ENCODE assay signal across 7 cellular contexts in the genomic region with DNA sequence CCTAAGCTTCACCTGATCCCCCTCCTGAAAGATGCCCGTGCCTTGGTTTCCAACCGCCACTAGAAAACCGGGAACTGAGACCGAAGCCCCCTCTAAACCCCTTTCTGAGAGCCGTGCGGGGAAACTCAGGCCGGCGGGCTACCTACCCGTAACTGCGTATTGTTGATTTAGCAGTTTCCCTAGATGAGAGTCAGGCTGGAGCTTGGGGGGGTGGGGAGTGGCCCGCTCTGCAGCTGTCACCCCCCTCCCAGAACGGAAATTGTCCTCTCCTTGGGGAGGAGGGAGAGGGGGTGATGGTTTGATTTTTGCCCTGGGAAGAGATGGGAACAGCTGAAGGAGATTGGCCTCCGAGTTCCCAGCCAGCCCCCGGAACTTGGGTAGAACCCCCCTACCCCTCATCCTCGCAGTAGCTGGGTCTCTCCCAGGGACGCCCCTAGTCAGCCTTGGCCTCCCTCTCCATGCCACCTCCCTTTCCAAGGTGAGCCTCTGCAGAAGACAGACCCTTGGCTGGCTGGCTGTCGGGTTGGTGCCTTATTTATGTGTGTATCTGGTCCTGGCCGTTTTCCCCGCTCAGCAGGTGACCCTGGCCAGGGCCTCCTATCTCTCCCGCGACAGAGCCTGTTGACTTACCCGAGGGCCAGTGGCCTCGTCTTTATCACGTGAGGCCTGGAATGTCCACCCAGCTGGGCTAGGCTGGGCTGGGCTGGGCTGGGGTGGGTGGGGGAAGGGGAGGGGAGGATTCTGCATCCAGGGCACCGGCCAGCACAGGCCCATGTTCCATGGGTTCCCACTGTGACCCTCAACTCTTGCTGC. TPM values are rescaled to one million over a fixed set of nuclear protein-coding genes. Genes with fewer than 3 reads are reported as not detected.
DNase-seq lines count a peak whose midpoint lies in the region; ATAC-seq and TF ChIP-seq lines count a peak whose summit lies in the region.

No MANE protein-coding gene starts in this region.

- no peaks in the 10 kb centered on the region for H3K36me3 Mint-ChIP-seq in activated naive CD8-positive, alpha-beta T cell treated with anti-CD3 and anti-CD28 coated beads for 36 hours

- 5 to 6% (median 5%) methylated on average over 25 of the region's 25 CpGs for WGBS in psoas muscle, 3 donors

- no peaks in the 10 kb centered on the region for H3K9me3 Mint-ChIP-seq in activated naive CD8-positive, alpha-beta T cell treated with anti-CD3 and anti-CD28 coated beads for 36 hours

- no peak overlapping the region for H3K27ac Mint-ChIP-seq in activated naive CD8-positive, alpha-beta T cell treated with anti-CD3 and anti-CD28 coated beads for 36 hours

- TF ChIP-seq CTCF in right atrium auricular region (IDR thresholded peaks at IDR 0.05) (no peak), psoas muscle (IDR thresholded peaks at IDR 0.05) (no peak)

- peaks cover 73% of the 10 kb centered on the region for H3K27me3 Mint-ChIP-seq in activated naive CD8-positive, alpha-beta T cell treated with anti-CD3 and anti-CD28 coated beads for 36 hours

- H3K36me3 ChIP-seq in right atrium auricular region (no peaks in the 10 kb centered on the region), psoas muscle (ENCODE audit: insufficient read depth in 1 of 2, low read depth in 1 of 2) (no peaks in the 10 kb centered on the region)

- intact Hi-C loops in psoas muscle (cut with DNase I) = loop anchor here in 1 of 2 donors (2.0 kb wide), 1 partner anchor 16 kb away; no protein-coding TSS in a partner anchor

- peaks cover 0 to 80% of the 10 kb centered on the region in 2 donors for H3K4me1 ChIP-seq in right atrium auricular region
- H3K4me1 ChIP-seq in psoas muscle = peaks cover 47% of the 10 kb centered on the region

- H3K4me3 ChIP-seq in right atrium auricular region = peak overlapping the region; percentile 94 to 98
- peak overlapping the region; percentile 99 for H3K4me3 ChIP-seq in psoas muscle

- peak overlapping the region; percentile 50 for H3K4me3 Mint-ChIP-seq in activated naive CD8-positive, alpha-beta T cell treated with anti-CD3 and anti-CD28 coated beads for 36 hours

- H3K9me3 ChIP-seq in right atrium auricular region (no peaks in the 10 kb centered on the region), psoas muscle (no peaks in the 10 kb centered on the region)

- H3K4me1 Mint-ChIP-seq in activated naive CD8-positive, alpha-beta T cell treated with anti-CD3 and anti-CD28 coated beads for 36 hours = peaks cover 43% of the 10 kb centered on the region

- H3K27me3 ChIP-seq in right atrium auricular region (no peaks in the 10 kb centered on the region), psoas muscle (ENCODE audit: insufficient read depth in 3 of 3, low read length in 2 of 3) (no peaks in the 10 kb centered on the region)

- H3K27ac ChIP-seq in right atrium auricular region (peak overlapping the region; percentile 94 to 97), psoas muscle (peak overlapping the region; percentile 98)

- DNase-seq in HK-2 (ENCODE audit: unreplicated experiment) = peak; percentile 55
- DNase-seq in activated naive CD8-positive, alpha-beta T cell treated with anti-CD3 and anti-CD28 coated beads for 36 hours = no peak
- peak; percentile 83 for DNase-seq in right atrium auricular region (ENCODE audit: low spot score)
- peak; percentile 59 to 87 for DNase-seq in psoas muscle
- DNase-seq in D341Med (ENCODE audit: low spot score) = no peak
- DNase-seq in NCI-H524 treated with DMSO at 0.1 percent for 48 hours (lab: John Stamatoyannopoulos, UW) = no peak
- no peak for DNase-seq in GF-D8 (lab: John Stamatoyannopoulos, UW)

- ATAC-seq in psoas muscle = peak; percentile 45 to 65 (median 60)

RNA-seq across cellular contexts. Expression of a gene that starts 2.7 kb away (rescaled TPM):
- total RNA-seq in activated naive CD8-positive, alpha-beta T cell treated with anti-CD3 and anti-CD28 coated beads for 36 hours = 1 to 10 TPM; 1.3 to 2.0 TPM
- total RNA-seq in right atrium auricular region (10 to 100 TPM; 57.9 to 59.5 TPM), psoas muscle (10 to 100 TPM; 31.9 to 88.3 (median 48.5) TPM)
- 10 to 100 TPM; 24.5 to 48.5 (median 27.0) TPM for polyA plus RNA-seq in psoas muscle

Comparison
In these comparisons a context has a peak if more than half of its experiments do, and no peak if none do; other contexts are left out.
1. DNase-seq: peak in HK-2 (single experiment), right atrium auricular region (single experiment) and psoas muscle (2 of 2); none in activated naive CD8-positive, alpha-beta T cell treated with anti-CD3 and anti-CD28 coated beads for 36 hours (single experiment), D341Med (single experiment), NCI-H524 treated with DMSO at 0.1 percent for 48 hours (single experiment) and GF-D8 (single experiment).
2. RNA of a gene that starts 2.7 kb away (total RNA-seq): 57.9 to 59.5 TPM in right atrium auricular region and 31.9 to 88.3 TPM in psoas muscle; 1.3 to 2.0 TPM in activated naive CD8-positive, alpha-beta T cell treated with anti-CD3 and anti-CD28 coated beads for 36 hours; every median in the first group is over 10 times any median in the second.